Comparison of ENCODE assay signal across 24 cellular contexts in the genomic region with DNA sequence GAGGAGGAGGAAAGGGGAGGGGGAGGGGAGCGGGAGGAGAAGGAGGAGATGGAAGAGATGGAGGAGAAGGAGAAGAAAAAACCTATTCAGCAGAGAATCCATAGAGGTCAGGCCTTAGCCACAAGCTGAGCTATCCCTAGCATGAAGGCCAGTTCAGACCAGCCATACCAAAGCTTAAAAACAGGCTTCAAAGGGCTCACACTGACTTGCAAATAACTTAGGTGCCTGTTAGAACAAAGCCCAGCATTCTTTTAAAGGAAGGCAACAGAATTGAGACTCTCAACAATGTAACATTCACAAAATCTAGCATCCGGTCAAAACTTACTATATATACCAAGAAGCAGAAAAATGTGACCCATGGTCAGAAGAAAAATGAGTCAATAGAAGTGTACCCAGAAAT. TPM values are rescaled to one million over a fixed set of nuclear protein-coding genes. Genes with fewer than 3 reads are reported as not detected.
DNase-seq lines count a peak whose midpoint lies in the region; ATAC-seq, FAIRE-seq and TF ChIP-seq lines count a peak whose summit lies in the region.
"Had no signal": no experiment of that assay in that cellular context is flagged by ENCODE, and none has a peak within 500 bp of the region (broad histone marks: within the 10 kb centered on the region; RNA-seq: fewer than 3 reads in every experiment).

No MANE protein-coding gene starts in this region.

- no peak overlapping the region for H3K27ac Mint-ChIP-seq in GM23338
- H3K27ac Mint-ChIP-seq: CD8-positive, alpha-beta T cell; IgD-negative memory B cell had no signal

- no peak overlapping the region for H3K27ac ChIP-seq in GM23338 (ENCODE audit: low read depth)
- H3K27ac ChIP-seq: A549, BLaER1 had no signal

- H2AFZ ChIP-seq in GM23338 = no peak overlapping the region

- H3K4me1 Mint-ChIP-seq in GM23338 = no peaks in the 10 kb centered on the region
- H3K4me1 Mint-ChIP-seq: IgD-negative memory B cell had no signal

- no peaks in the 10 kb centered on the region for H4K20me1 ChIP-seq in GM23338 (replicated peaks; ENCODE audit: insufficient read depth)
- H4K20me1 ChIP-seq: BLaER1 had no signal

- FAIRE-seq in bronchial epithelial cell (lab: Jason Lieb, UNC) = no peak
- FAIRE-seq: A549, HTR-8/SVneo had no signal

- DNase-seq in COLO829 (ENCODE audit: low spot score) = peak; percentile 44
- DNase-seq in GM23338 (ENCODE audit: low spot score) = peak; percentile 28
- DNase-seq in bronchial epithelial cell (ENCODE audit: low read depth) = peak; percentile 68
- DNase-seq in foreskin melanocyte = peak; percentile 96
- DNase-seq in activated effector memory CD4-positive, alpha-beta T cell treated with Interleukin-2 at 50 U/mL for 16 hours = no peak
- DNase-seq in SIG-M5 treated with dmso at 0.1 percent for 504 hours (lab: John Stamatoyannopoulos, UW; ENCODE audit: unreplicated experiment) = no peak
- DNase-seq: CD8-positive, alpha-beta T cell; DMS79; H7; Karpas-422; MM.1S; NCI-H1092; NCI-H1436 treated with DMSO at 0.1 percent for 48 hours; NCI-H2029; NCI-H345; NCI-H524 treated with DMSO at 0.1 percent for 48 hours; RPMI8226; SHP77 treated with DMSO at 0.1 percent for 48 hours had no signal

- H3K36me3 ChIP-seq in GM23338 (ENCODE audit: insufficient read depth) (no peaks in the 10 kb centered on the region), bronchial epithelial cell (ENCODE audit: control insufficient read depth, insufficient read depth, low read length) (no peaks in the 10 kb centered on the region)
- H3K36me3 ChIP-seq: BLaER1 had no signal

- H3K27me3 ChIP-seq in GM23338 (ENCODE audit: insufficient read depth) = no peaks in the 10 kb centered on the region
- no peaks in the 10 kb centered on the region for H3K27me3 ChIP-seq in bronchial epithelial cell (ENCODE audit: control insufficient read depth, insufficient read depth, low read length)
- H3K27me3 ChIP-seq: BLaER1 had no signal

- TF ChIP-seq CTCF in GM23338 (conservative IDR thresholded peaks at IDR 0.05; ENCODE audit: low read depth in 2 of 2) (no peak), bronchial epithelial cell (IDR thresholded peaks at IDR 0.05; ENCODE audit: insufficient read depth, low read length, severe bottlenecking) (no peak)

- peaks cover 7% of the 10 kb centered on the region for H3K27me3 Mint-ChIP-seq in GM23338 (ENCODE audit: insufficient read depth, low read depth, poor library complexity)

- no peaks in the 10 kb centered on the region for H3F3A ChIP-seq in GM23338 (replicated peaks; ENCODE audit: low read depth)

- no peaks in the 10 kb centered on the region for H3K9me2 ChIP-seq in GM23338 (ENCODE audit: insufficient read depth)

- peaks cover 13% of the 10 kb centered on the region; the same call in 2 of the 3 replicates for H3K36me3 Mint-ChIP-seq in GM23338 (ENCODE audit: low read depth)
- H3K36me3 Mint-ChIP-seq: CD8-positive, alpha-beta T cell had no signal

- ATAC-seq in GM23338 (no peak; the same call in 2 of the 3 replicates), HG03045 (IDR thresholded peaks at IDR 0.05; ENCODE audit: unreplicated experiment) (no peak), GM18858 (IDR thresholded peaks at IDR 0.05; ENCODE audit: unreplicated experiment) (no peak)
- ATAC-seq: A549; CD8-positive, alpha-beta T cell had no signal

- peaks cover 28% of the 10 kb centered on the region for H3K9me3 Mint-ChIP-seq in GM23338

- H3K4me1 ChIP-seq in GM23338 (ENCODE audit: insufficient read depth) = no peaks in the 10 kb centered on the region
- H3K4me1 ChIP-seq: A549, BLaER1 had no signal

- H3K4me2 ChIP-seq in GM23338 = no peak overlapping the region
- H3K4me2 ChIP-seq: A549, BLaER1 had no signal

- H3K4me3 ChIP-seq in GM23338 = no peak overlapping the region
- H3K4me3 ChIP-seq in bronchial epithelial cell (ENCODE audit: low read depth, low read length) = no peak overlapping the region
- H3K4me3 ChIP-seq: A549, BLaER1 had no signal

- H3K4me3 Mint-ChIP-seq in GM23338 = no peak overlapping the region
- H3K4me3 Mint-ChIP-seq: CD8-positive, alpha-beta T cell had no signal

- no peaks in the 10 kb centered on the region for H3K79me2 ChIP-seq in GM23338 (replicated peaks; ENCODE audit: insufficient read depth)

TF ChIP-seq in GM23338, 12 proteins besides CTCF, POLR2A, EP300 and RAD21 (continues in another document):
- TF ChIP-seq JUNB (IDR thresholded peaks at IDR 0.05; ENCODE audit: unreplicated experiment) = no peak
- TF ChIP-seq, protein P1, sequence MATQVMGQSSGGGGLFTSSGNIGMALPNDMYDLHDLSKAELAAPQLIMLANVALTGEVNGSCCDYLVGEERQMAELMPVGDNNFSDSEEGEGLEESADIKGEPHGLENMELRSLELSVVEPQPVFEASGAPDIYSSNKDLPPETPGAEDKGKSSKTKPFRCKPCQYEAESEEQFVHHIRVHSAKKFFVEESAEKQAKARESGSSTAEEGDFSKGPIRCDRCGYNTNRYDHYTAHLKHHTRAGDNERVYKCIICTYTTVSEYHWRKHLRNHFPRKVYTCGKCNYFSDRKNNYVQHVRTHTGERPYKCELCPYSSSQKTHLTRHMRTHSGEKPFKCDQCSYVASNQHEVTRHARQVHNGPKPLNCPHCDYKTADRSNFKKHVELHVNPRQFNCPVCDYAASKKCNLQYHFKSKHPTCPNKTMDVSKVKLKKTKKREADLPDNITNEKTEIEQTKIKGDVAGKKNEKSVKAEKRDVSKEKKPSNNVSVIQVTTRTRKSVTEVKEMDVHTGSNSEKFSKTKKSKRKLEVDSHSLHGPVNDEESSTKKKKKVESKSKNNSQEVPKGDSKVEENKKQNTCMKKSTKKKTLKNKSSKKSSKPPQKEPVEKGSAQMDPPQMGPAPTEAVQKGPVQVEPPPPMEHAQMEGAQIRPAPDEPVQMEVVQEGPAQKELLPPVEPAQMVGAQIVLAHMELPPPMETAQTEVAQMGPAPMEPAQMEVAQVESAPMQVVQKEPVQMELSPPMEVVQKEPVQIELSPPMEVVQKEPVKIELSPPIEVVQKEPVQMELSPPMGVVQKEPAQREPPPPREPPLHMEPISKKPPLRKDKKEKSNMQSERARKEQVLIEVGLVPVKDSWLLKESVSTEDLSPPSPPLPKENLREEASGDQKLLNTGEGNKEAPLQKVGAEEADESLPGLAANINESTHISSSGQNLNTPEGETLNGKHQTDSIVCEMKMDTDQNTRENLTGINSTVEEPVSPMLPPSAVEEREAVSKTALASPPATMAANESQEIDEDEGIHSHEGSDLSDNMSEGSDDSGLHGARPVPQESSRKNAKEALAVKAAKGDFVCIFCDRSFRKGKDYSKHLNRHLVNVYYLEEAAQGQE (IDR thresholded peaks at IDR 0.05; ENCODE audit: unreplicated experiment) = no peak
- TF ChIP-seq, protein P2, sequence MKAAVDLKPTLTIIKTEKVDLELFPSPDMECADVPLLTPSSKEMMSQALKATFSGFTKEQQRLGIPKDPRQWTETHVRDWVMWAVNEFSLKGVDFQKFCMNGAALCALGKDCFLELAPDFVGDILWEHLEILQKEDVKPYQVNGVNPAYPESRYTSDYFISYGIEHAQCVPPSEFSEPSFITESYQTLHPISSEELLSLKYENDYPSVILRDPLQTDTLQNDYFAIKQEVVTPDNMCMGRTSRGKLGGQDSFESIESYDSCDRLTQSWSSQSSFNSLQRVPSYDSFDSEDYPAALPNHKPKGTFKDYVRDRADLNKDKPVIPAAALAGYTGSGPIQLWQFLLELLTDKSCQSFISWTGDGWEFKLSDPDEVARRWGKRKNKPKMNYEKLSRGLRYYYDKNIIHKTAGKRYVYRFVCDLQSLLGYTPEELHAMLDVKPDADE (IDR thresholded peaks at IDR 0.05) = no peak
- no peak for TF ChIP-seq STAT1 (IDR thresholded peaks at IDR 0.05; ENCODE audit: unreplicated experiment)
- no peak for TF ChIP-seq POLR2AphosphoS5 (IDR thresholded peaks at IDR 0.05; ENCODE audit: low read depth)
- no peak for TF ChIP-seq ZNF114 (CRISPR knock-in tag; IDR thresholded peaks at IDR 0.05)
- TF ChIP-seq EZH2phosphoT487 (IDR thresholded peaks at IDR 0.05; ENCODE audit: unreplicated experiment) = no peak
- no peak for TF ChIP-seq ZNF331 (CRISPR knock-in tag; IDR thresholded peaks at IDR 0.05; ENCODE audit: low read depth)
- TF ChIP-seq NANOG (IDR thresholded peaks at IDR 0.05; ENCODE audit: borderline replicate concordance) = no peak

RNA-seq across cellular contexts. Expression of gene IFFO2, which starts 43.6 kb away (rescaled TPM):
- total RNA-seq in GM23338 (2014; rRNA removed; shearing (Covaris generic)) = 7.5 and 13.2 TPM in 2 replicates
- 0.71 and 1.5 TPM in 2 replicates for polyA plus RNA-seq in GM23338 (2016; fragmentation: Nextera tagmentation; extraction: Ambion mirVana)
- total RNA-seq in bronchial epithelial cell = 11.8 and 26.0 TPM in 2 replicates

Comparison
In these comparisons a context has a peak if more than half of its experiments do, and no peak if none do; other contexts are left out.
1. DNase-seq: peak in COLO829 (single experiment), GM23338 (single experiment), bronchial epithelial cell (single experiment) and foreskin melanocyte (single experiment); none in activated effector memory CD4-positive, alpha-beta T cell treated with Interleukin-2 at 50 U/mL for 16 hours (single experiment) and SIG-M5 treated with dmso at 0.1 percent for 504 hours (single experiment).